Comparison of ENCODE assay signal across 16 cellular contexts in the genomic region with DNA sequence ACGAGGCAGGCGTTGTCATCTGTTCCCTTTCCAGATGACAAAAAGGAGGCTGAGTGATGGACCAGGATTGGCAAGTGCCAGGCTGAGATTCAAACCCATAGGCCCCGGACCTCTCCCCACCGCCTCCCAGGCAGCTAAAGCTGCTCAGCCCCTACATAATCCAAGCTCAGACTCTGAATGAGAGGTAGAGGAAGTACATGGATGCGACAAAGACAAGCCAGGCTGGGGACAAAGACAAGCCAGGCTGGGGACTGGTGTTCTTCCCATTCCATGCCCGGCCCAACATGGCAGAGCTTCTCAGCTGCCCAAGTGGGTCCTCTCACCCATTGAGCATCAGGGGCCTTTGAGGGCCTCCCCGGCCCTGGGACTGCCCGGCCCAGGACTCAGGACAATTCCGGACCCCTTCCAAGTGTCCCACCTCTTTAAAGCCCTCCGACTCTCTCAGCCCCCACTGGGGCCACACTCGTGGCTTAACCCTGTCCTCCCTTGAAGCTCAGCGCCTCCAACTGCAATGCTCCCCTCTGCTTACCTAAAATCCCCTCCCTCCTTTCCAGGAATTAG. TPM values are rescaled to one million over a fixed set of nuclear protein-coding genes. Genes with fewer than 3 reads are reported as not detected.
DNase-seq lines count a peak whose midpoint lies in the region; ATAC-seq and TF ChIP-seq lines count a peak whose summit lies in the region.
"Had no signal": no experiment of that assay in that cellular context is flagged by ENCODE, and none has a peak within 500 bp of the region (broad histone marks: within the 10 kb centered on the region; RNA-seq: fewer than 3 reads in every experiment).

No MANE protein-coding gene starts in this region.

- no peaks in the 10 kb centered on the region for H3K27me3 ChIP-seq in BLaER1
- no peaks in the 10 kb centered on the region for H3K27me3 ChIP-seq in CD4-positive, alpha-beta memory T cell (ENCODE audit: insufficient read depth, low read length)

- peaks cover 63% of the 10 kb centered on the region for H3K36me3 ChIP-seq in BLaER1
- H3K36me3 ChIP-seq in CD4-positive, alpha-beta memory T cell (ENCODE audit: insufficient read depth, low read length), result peaks cover 57% of the 10 kb centered on the region

- H4K20me1 ChIP-seq in BLaER1, result peaks cover 67% of the 10 kb centered on the region

- H3K27ac Mint-ChIP-seq in CD4-positive, alpha-beta memory T cell, result peak overlapping the region; percentile 60 to 96 (median 92)
- H3K27ac Mint-ChIP-seq in activated CD8-positive, alpha-beta T cell treated with anti-CD3 and anti-CD28 coated beads, Interleukin-2, amount 10 ng/mL, durations not matched to agents 7 days and 5 days, result peak overlapping the region; percentile 97
- peak overlapping the region; percentile 91 for H3K27ac Mint-ChIP-seq in glutamatergic neuron (ENCODE audit: unreplicated experiment)

- no peaks in the 10 kb centered on the region for H3K27me3 Mint-ChIP-seq in CD4-positive, alpha-beta memory T cell
- no peaks in the 10 kb centered on the region for H3K27me3 Mint-ChIP-seq in activated CD8-positive, alpha-beta T cell treated with anti-CD3 and anti-CD28 coated beads, Interleukin-2, amount 10 ng/mL, durations not matched to agents 7 days and 5 days (ENCODE audit: low read depth)
- H3K27me3 Mint-ChIP-seq in glutamatergic neuron (ENCODE audit: unreplicated experiment), result peaks cover 14% of the 10 kb centered on the region

- peaks cover 96% of the 10 kb centered on the region for H3K4me1 ChIP-seq in BLaER1
- peaks cover 42% of the 10 kb centered on the region for H3K4me1 ChIP-seq in CD4-positive, alpha-beta memory T cell (ENCODE audit: insufficient read depth, low read length)

- no peaks in the 10 kb centered on the region for H3K9me3 ChIP-seq in BLaER1
- no peaks in the 10 kb centered on the region for H3K9me3 ChIP-seq in CD4-positive, alpha-beta memory T cell (ENCODE audit: control insufficient read depth in 1 of 2, low read length in 2 of 2)

- H3K27ac ChIP-seq in BLaER1, result 0 out of 2 replicates have a peak overlapping the region, but pooled peaks have one; percentile 8
- peak overlapping the region; percentile 7 for H3K27ac ChIP-seq in CD4-positive, alpha-beta memory T cell (ENCODE audit: low read depth, low read length)

- H3K4me1 Mint-ChIP-seq in CD4-positive, alpha-beta memory T cell, result peaks cover 29 to 52% (median 36%) of the 10 kb centered on the region in 4 donors
- H3K4me1 Mint-ChIP-seq in activated CD8-positive, alpha-beta T cell treated with anti-CD3 and anti-CD28 coated beads, Interleukin-2, amount 10 ng/mL, durations not matched to agents 7 days and 5 days (ENCODE audit: low read depth), result peaks cover 41% of the 10 kb centered on the region
- peaks cover 32% of the 10 kb centered on the region for H3K4me1 Mint-ChIP-seq in glutamatergic neuron (ENCODE audit: low read depth, unreplicated experiment)

- H3K36me3 Mint-ChIP-seq in CD4-positive, alpha-beta memory T cell, result peaks cover 26 to 71% of the 10 kb centered on the region in 2 donors
- peaks cover 68% of the 10 kb centered on the region for H3K36me3 Mint-ChIP-seq in activated CD8-positive, alpha-beta T cell treated with anti-CD3 and anti-CD28 coated beads, Interleukin-2, amount 10 ng/mL, durations not matched to agents 7 days and 5 days (ENCODE audit: low read depth)
- no peaks in the 10 kb centered on the region for H3K36me3 Mint-ChIP-seq in glutamatergic neuron (ENCODE audit: unreplicated experiment)

- ATAC-seq in activated CD8-positive, alpha-beta T cell treated with anti-CD3 and anti-CD28 coated beads, Interleukin-2, amount 10 ng/mL, durations not matched to agents 7 days and 5 days, result no peak
- ATAC-seq in GM18519 (IDR thresholded peaks at IDR 0.05; ENCODE audit: low FRiP score, unreplicated experiment) (no peak), GM19351 (IDR thresholded peaks at IDR 0.05; ENCODE audit: unreplicated experiment) (no peak)
- ATAC-seq: activated CD4-positive, CD25-positive, alpha-beta regulatory T cell treated with anti-CD3 and anti-CD28 coated beads, Interleukin-2, amount 50 U/mL, for 24 hours had no signal

- intact Hi-C loops in CD4-positive, alpha-beta memory T cell (cut with micrococcal nuclease), result no loop called here

- H3K4me2 ChIP-seq in BLaER1, result peak overlapping the region; percentile 99; the same call in 1 of the 2 replicates

- DNase-seq in CD4-positive, alpha-beta memory T cell, result peak in 1 of 5 donors; percentile 30
- no peak for DNase-seq in activated CD8-positive, alpha-beta T cell treated with anti-CD3 and anti-CD28 coated beads, Interleukin-2, amount 10 ng/mL, durations not matched to agents 7 days and 5 days
- DNase-seq in glutamatergic neuron, result no peak
- no peak for DNase-seq in NCI-H82 (lab: John Stamatoyannopoulos, UW)
- no peak for DNase-seq in midbrain (lab: John Stamatoyannopoulos, UW)
- DNase-seq: anterior cingulate cortex; KBM-7; NCI-H2029 treated with DMSO at 0.1 percent for 48 hours; NCI-H510A; stimulated activated CD4-positive, alpha-beta T cell treated with anti-CD3 and anti-CD28 coated beads, Interleukin-4, amount 100 ng/mL, for 24 hours had no signal

- H3K4me3 ChIP-seq in BLaER1, result no peak overlapping the region
- no peak overlapping the region for H3K4me3 ChIP-seq in CD4-positive, alpha-beta memory T cell (ENCODE audit: low read length in 2 of 2)
- H3K4me3 ChIP-seq: lung had no signal

- peak overlapping the region in 4 of 8 donors; percentile 69 to 97 (median 94) for H3K4me3 Mint-ChIP-seq in CD4-positive, alpha-beta memory T cell
- peak overlapping the region; percentile 28 for H3K4me3 Mint-ChIP-seq in activated CD8-positive, alpha-beta T cell treated with anti-CD3 and anti-CD28 coated beads, Interleukin-2, amount 10 ng/mL, durations not matched to agents 7 days and 5 days
- peak overlapping the region; percentile 41 for H3K4me3 Mint-ChIP-seq in glutamatergic neuron (ENCODE audit: unreplicated experiment)

- CTCF ChIA-PET in CD4-positive, alpha-beta memory T cell (lab: Charles Lee; ENCODE audit: partially characterized antibody), result no interaction called here
- CTCF ChIA-PET in activated CD8-positive, alpha-beta T cell treated with anti-CD3 and anti-CD28 coated beads, Interleukin-2, amount 10 ng/mL, durations not matched to agents 7 days and 5 days (lab: Charles Lee), result interaction anchor here (1.2 to 1.3 kb wide), 2 partner anchors 9 to 359 kb away, joined by 3 to 5 read pairs; no protein-coding TSS in a partner anchor

- H3K9ac ChIP-seq in BLaER1, result peak overlapping the region; percentile 2; the same call in 1 of the 2 replicates

- H3K9me3 Mint-ChIP-seq in CD4-positive, alpha-beta memory T cell, result peaks cover 0 to under 1% (median 0%) of the 10 kb centered on the region in 8 donors
- no peaks in the 10 kb centered on the region for H3K9me3 Mint-ChIP-seq in activated CD8-positive, alpha-beta T cell treated with anti-CD3 and anti-CD28 coated beads, Interleukin-2, amount 10 ng/mL, durations not matched to agents 7 days and 5 days (ENCODE audit: insufficient read depth)
- H3K9me3 Mint-ChIP-seq in glutamatergic neuron (ENCODE audit: unreplicated experiment), result peaks cover 5% of the 10 kb centered on the region

- POLR2A ChIA-PET in CD4-positive, alpha-beta memory T cell (lab: Charles Lee; ENCODE audit: partially characterized antibody), result no interaction called here
- POLR2A ChIA-PET in activated CD8-positive, alpha-beta T cell treated with anti-CD3 and anti-CD28 coated beads, Interleukin-2, amount 10 ng/mL, durations not matched to agents 7 days and 5 days (lab: Charles Lee), result no interaction called here

- TF ChIP-seq CTCF in glutamatergic neuron (IDR thresholded peaks at IDR 0.05; ENCODE audit: partially characterized antibody, unreplicated experiment), result no peak

RNA-seq across cellular contexts. Expression of gene MFNG, which starts 4.8 kb away (rescaled TPM):
- 100 to 1,000 TPM; 213 to 218 TPM for total RNA-seq in CD4-positive, alpha-beta memory T cell
- polyA plus RNA-seq in CD4-positive, alpha-beta memory T cell, result 100 to 1,000 TPM; 339 to 441 TPM
- total RNA-seq in activated CD8-positive, alpha-beta T cell treated with anti-CD3 and anti-CD28 coated beads, Interleukin-2, amount 10 ng/mL, durations not matched to agents 7 days and 5 days, result 100 to 1,000 TPM; 227 to 232 TPM
- total RNA-seq in glutamatergic neuron (ENCODE audit: unreplicated experiment), result 61.1 TPM

RNA-seq across cellular contexts. Expression of gene CARD10, which starts 37.8 kb away (rescaled TPM):
- total RNA-seq in CD4-positive, alpha-beta memory T cell, result under 1 TPM; 0.42 to 0.61 TPM
- polyA plus RNA-seq in CD4-positive, alpha-beta memory T cell, result not detected
- under 1 TPM in 1 of 2 experiments, not detected in 1; 0.31 TPM for total RNA-seq in activated CD8-positive, alpha-beta T cell treated with anti-CD3 and anti-CD28 coated beads, Interleukin-2, amount 10 ng/mL, durations not matched to agents 7 days and 5 days
- 2.7 TPM for total RNA-seq in glutamatergic neuron (ENCODE audit: unreplicated experiment)
- total RNA-seq: T-helper 1 cell treated with Interleukin-12 subunit alpha and Interleukin-12 subunit beta and Interleukin-4 antibody, amounts not matched to agents 30 ng/mL and 1 ng/mL, for 36 hours had no signal

RNA-seq across cellular contexts. Expression of gene ELFN2, which starts 54.1 kb away (rescaled TPM):
- under 1 TPM; 0.32 to 0.55 TPM for total RNA-seq in CD4-positive, alpha-beta memory T cell
- polyA plus RNA-seq in CD4-positive, alpha-beta memory T cell, result not detected
- total RNA-seq in activated CD8-positive, alpha-beta T cell treated with anti-CD3 and anti-CD28 coated beads, Interleukin-2, amount 10 ng/mL, durations not matched to agents 7 days and 5 days, result under 1 TPM; 0.05 to 0.08 TPM
- total RNA-seq in glutamatergic neuron (ENCODE audit: unreplicated experiment), result 7.3 TPM
